16 cellular contexts compared by ENCODE assay signal in the genomic region with DNA sequence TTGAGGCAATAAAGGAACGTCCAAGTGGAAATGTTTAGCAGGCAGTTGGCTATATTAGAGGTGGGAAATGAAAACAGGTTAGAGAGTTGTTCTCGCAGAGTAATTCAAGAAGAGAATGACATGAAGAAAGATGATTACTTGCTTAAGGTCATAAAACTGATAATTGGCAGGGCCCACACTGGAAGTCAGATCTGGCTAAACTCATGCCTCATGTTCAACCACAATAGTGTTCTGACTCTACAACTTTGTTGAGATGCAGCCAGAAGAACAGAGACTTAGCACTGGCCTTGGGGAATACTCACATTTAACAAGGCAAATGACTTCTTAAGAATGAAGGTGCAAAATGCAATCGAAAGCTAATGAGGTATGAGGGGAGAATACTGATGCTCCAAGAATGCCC. TPM values are rescaled to one million over a fixed set of nuclear protein-coding genes. Genes with fewer than 3 reads are reported as not detected.
DNase-seq lines count a peak whose midpoint lies in the region; ATAC-seq lines count a peak whose summit lies in the region.
"Had no signal": no experiment of that assay in that cellular context is flagged by ENCODE, and none has a peak within 500 bp of the region (broad histone marks: within the 10 kb centered on the region; RNA-seq: fewer than 3 reads in every experiment).

No MANE protein-coding gene starts in this region.

- H3K36me3 Mint-ChIP-seq in activated T-cell treated with anti-CD3 and anti-CD28 coated beads, Interleukin-2, amount 50 U/mL, for 72 hours (ENCODE audit: insufficient read depth in 2 of 2) = peaks cover 27 to 45% of the 10 kb centered on the region in 2 donors
- peaks cover 50% of the 10 kb centered on the region for H3K36me3 Mint-ChIP-seq in activated naive CD8-positive, alpha-beta T cell treated with anti-CD3 and anti-CD28 coated beads, Interleukin-2, amount 10 ng/mL, durations not matched to agents 7 days and 5 days
- peaks cover 22 to 27% of the 10 kb centered on the region in 2 donors for H3K36me3 Mint-ChIP-seq in stimulated activated naive B cell treated with anti-CD40 and anti-IgM and Interleukin-4, amounts not matched to agents 10 μg/mL and 1 μg/mL and 100 μg/mL, for 72 hours

- H3K4me1 Mint-ChIP-seq in activated T-cell treated with anti-CD3 and anti-CD28 coated beads, Interleukin-2, amount 50 U/mL, for 72 hours (ENCODE audit: low read depth) = peaks cover 74% of the 10 kb centered on the region
- H3K4me1 Mint-ChIP-seq in activated naive CD8-positive, alpha-beta T cell treated with anti-CD3 and anti-CD28 coated beads, Interleukin-2, amount 10 ng/mL, durations not matched to agents 7 days and 5 days = peaks cover 46% of the 10 kb centered on the region
- peaks cover 18 to 37% of the 10 kb centered on the region in 2 donors for H3K4me1 Mint-ChIP-seq in stimulated activated naive B cell treated with anti-CD40 and anti-IgM and Interleukin-4, amounts not matched to agents 10 μg/mL and 1 μg/mL and 100 μg/mL, for 72 hours

- peak overlapping the region; percentile 16 to 84 for H3K4me3 Mint-ChIP-seq in activated T-cell treated with anti-CD3 and anti-CD28 coated beads, Interleukin-2, amount 50 U/mL, for 72 hours
- peak overlapping the region; percentile 78 for H3K4me3 Mint-ChIP-seq in activated naive CD8-positive, alpha-beta T cell treated with anti-CD3 and anti-CD28 coated beads, Interleukin-2, amount 10 ng/mL, durations not matched to agents 7 days and 5 days
- no peak overlapping the region for H3K4me3 Mint-ChIP-seq in stimulated activated naive B cell treated with anti-CD40 and anti-IgM and Interleukin-4, amounts not matched to agents 10 μg/mL and 1 μg/mL and 100 μg/mL, for 72 hours
- H3K4me3 Mint-ChIP-seq: WTC11 had no signal

- peaks cover 22 to 28% of the 10 kb centered on the region in 2 donors for H3K9me3 Mint-ChIP-seq in activated T-cell treated with anti-CD3 and anti-CD28 coated beads, Interleukin-2, amount 50 U/mL, for 72 hours
- H3K9me3 Mint-ChIP-seq in activated naive CD8-positive, alpha-beta T cell treated with anti-CD3 and anti-CD28 coated beads, Interleukin-2, amount 10 ng/mL, durations not matched to agents 7 days and 5 days = peaks cover 21% of the 10 kb centered on the region
- H3K9me3 Mint-ChIP-seq in stimulated activated naive B cell treated with anti-CD40 and anti-IgM and Interleukin-4, amounts not matched to agents 10 μg/mL and 1 μg/mL and 100 μg/mL, for 72 hours = peaks cover 25 to 34% of the 10 kb centered on the region in 2 donors

- peak overlapping the region; percentile 59 for H3K27ac Mint-ChIP-seq in activated T-cell treated with anti-CD3 and anti-CD28 coated beads, Interleukin-2, amount 50 U/mL, for 72 hours
- peak overlapping the region; percentile 95 for H3K27ac Mint-ChIP-seq in activated naive CD8-positive, alpha-beta T cell treated with anti-CD3 and anti-CD28 coated beads, Interleukin-2, amount 10 ng/mL, durations not matched to agents 7 days and 5 days
- no peak overlapping the region for H3K27ac Mint-ChIP-seq in stimulated activated naive B cell treated with anti-CD40 and anti-IgM and Interleukin-4, amounts not matched to agents 10 μg/mL and 1 μg/mL and 100 μg/mL, for 72 hours
- H3K27ac Mint-ChIP-seq: WTC11 had no signal

- POLR2A ChIA-PET in activated naive CD8-positive, alpha-beta T cell treated with anti-CD3 and anti-CD28 coated beads, Interleukin-2, amount 10 ng/mL, durations not matched to agents 7 days and 5 days (lab: Charles Lee) = interaction anchor here (0.9 to 3.3 kb wide), 2 partner anchors 18 to 28 kb away, joined by 3 to 31 read pairs; partner anchors contain the start of gene TNFSF8

- no peaks in the 10 kb centered on the region for H3K27me3 Mint-ChIP-seq in activated T-cell treated with anti-CD3 and anti-CD28 coated beads, Interleukin-2, amount 50 U/mL, for 72 hours (ENCODE audit: low read depth)
- no peaks in the 10 kb centered on the region for H3K27me3 Mint-ChIP-seq in activated naive CD8-positive, alpha-beta T cell treated with anti-CD3 and anti-CD28 coated beads, Interleukin-2, amount 10 ng/mL, durations not matched to agents 7 days and 5 days
- H3K27me3 Mint-ChIP-seq in stimulated activated naive B cell treated with anti-CD40 and anti-IgM and Interleukin-4, amounts not matched to agents 10 μg/mL and 1 μg/mL and 100 μg/mL, for 72 hours = peaks cover 9 to 35% of the 10 kb centered on the region in 2 donors

- DNase-seq in activated T-cell treated with anti-CD3 and anti-CD28 coated beads, Interleukin-2, amount 50 U/mL, for 72 hours = peak; percentile 9 to 14
- DNase-seq in activated T-cell treated with anti-CD3 and anti-CD28 coated beads, Interleukin-2, amount 50 U/mL, for 1 hour = no peak
- no peak for DNase-seq in activated naive CD8-positive, alpha-beta T cell treated with anti-CD3 and anti-CD28 coated beads, Interleukin-2, amount 10 ng/mL, durations not matched to agents 7 days and 5 days
- DNase-seq in stimulated activated naive B cell treated with anti-CD40 and anti-IgM and Interleukin-4, amounts not matched to agents 10 μg/mL and 1 μg/mL and 100 μg/mL, for 72 hours = no peak
- DNase-seq in SHP77 treated with DMSO at 0.1 percent for 48 hours (lab: John Stamatoyannopoulos, UW) (no peak), CD1c-positive myeloid dendritic cell (ENCODE audit: extremely low spot score) (no peak), SW 1271 (lab: John Stamatoyannopoulos, UW) (no peak)
- DNase-seq: Calu3, NCI-H1694, NCI-H510A had no signal

- ATAC-seq in activated T-cell treated with anti-CD3 and anti-CD28 coated beads, Interleukin-2, amount 50 U/mL, for 72 hours (replicated peaks in 1 of 2) = peak; percentile 66 to 67
- peak; percentile 44 for ATAC-seq in HG02610 (IDR thresholded peaks at IDR 0.05; ENCODE audit: unreplicated experiment)
- peak; percentile 17 for ATAC-seq in activated naive CD8-positive, alpha-beta T cell treated with anti-CD3 and anti-CD28 coated beads, Interleukin-2, amount 10 ng/mL, durations not matched to agents 7 days and 5 days (ENCODE audit: low read depth)
- ATAC-seq in stimulated activated naive B cell treated with anti-CD40 and anti-IgM and Interleukin-4, amounts not matched to agents 10 μg/mL and 1 μg/mL and 100 μg/mL, for 72 hours (replicated peaks) = peak; percentile 47 to 49
- ATAC-seq: body of pancreas, left colon, WTC11 had no signal

RNA-seq across cellular contexts. Expression of gene TNFSF8, which starts 27.2 kb away (rescaled TPM):
- 10 to 100 TPM; 84.2 to 99.5 TPM for total RNA-seq in activated T-cell treated with anti-CD3 and anti-CD28 coated beads, Interleukin-2, amount 50 U/mL, for 72 hours
- 10 to 100 TPM; 54.2 to 56.4 TPM for total RNA-seq in activated naive CD8-positive, alpha-beta T cell treated with anti-CD3 and anti-CD28 coated beads, Interleukin-2, amount 10 ng/mL, durations not matched to agents 7 days and 5 days
- total RNA-seq: Calu3, fibroblast of lung, LHCN-M2, WTC11 had no signal

Comparison
In these comparisons a context has a peak if more than half of its experiments do, and no peak if none do; other contexts are left out.
1. DNase-seq: peak in activated T-cell treated with anti-CD3 and anti-CD28 coated beads, Interleukin-2, amount 50 U/mL, for 72 hours (2 of 2); none in activated T-cell treated with anti-CD3 and anti-CD28 coated beads, Interleukin-2, amount 50 U/mL, for 1 hour (single experiment), activated naive CD8-positive, alpha-beta T cell treated with anti-CD3 and anti-CD28 coated beads, Interleukin-2, amount 10 ng/mL, durations not matched to agents 7 days and 5 days (single experiment), stimulated activated naive B cell treated with anti-CD40 and anti-IgM and Interleukin-4, amounts not matched to agents 10 μg/mL and 1 μg/mL and 100 μg/mL, for 72 hours (single experiment), SHP77 treated with DMSO at 0.1 percent for 48 hours (single experiment), CD1c-positive myeloid dendritic cell (single experiment) and SW 1271 (0 of 2).
2. H3K4me3 Mint-ChIP-seq: peak in activated T-cell treated with anti-CD3 and anti-CD28 coated beads, Interleukin-2, amount 50 U/mL, for 72 hours (2 of 2) and activated naive CD8-positive, alpha-beta T cell treated with anti-CD3 and anti-CD28 coated beads, Interleukin-2, amount 10 ng/mL, durations not matched to agents 7 days and 5 days (single experiment); none in stimulated activated naive B cell treated with anti-CD40 and anti-IgM and Interleukin-4, amounts not matched to agents 10 μg/mL and 1 μg/mL and 100 μg/mL, for 72 hours (0 of 2).
3. Peak in every context shown above with its lines, with median percentiles within 50 percentile points of each other: ATAC-seq.